1 cellular context compared by ENCODE assay signal in genomic region chr5:111772456-111772855, GRCh38.
TF ChIP-seq lines count a peak whose summit lies in the region.

No MANE protein-coding gene starts in this region.

TF ChIP-seq in GM23338, 12 proteins besides CTCF, POLR2A, EP300 and RAD21 (continued from another document):
- no peak for TF ChIP-seq REST (IDR thresholded peaks at IDR 0.05; ENCODE audit: unreplicated experiment)
- no peak for TF ChIP-seq CREB1 (CRISPR knock-in tag; IDR thresholded peaks at IDR 0.05; ENCODE audit: low read depth)
